In the genomic region with DNA sequence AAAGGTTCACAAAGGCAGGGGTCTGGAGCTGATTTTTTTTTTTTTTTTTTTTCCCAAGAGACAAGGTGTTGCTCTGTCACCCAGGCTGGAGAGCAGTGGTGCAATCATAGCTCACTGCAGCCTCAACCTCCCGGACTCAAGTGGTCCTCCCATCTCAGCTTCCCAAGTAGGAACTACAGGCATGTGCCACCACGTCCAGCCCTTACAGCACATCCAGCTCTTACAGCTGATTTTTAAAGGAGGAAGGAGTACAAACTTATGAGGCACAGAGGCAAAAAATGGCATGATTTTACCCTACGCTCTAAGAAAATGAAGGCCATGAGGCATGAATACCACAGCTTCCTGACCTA, we compare ENCODE assay signal across 1 cellular context.
TF ChIP-seq lines count a peak whose summit lies in the region.

No MANE protein-coding gene starts in this region.

TF ChIP-seq in HepG2, 621 proteins besides CTCF, POLR2A, EP300 and RAD21 (continued from another document):
- TF ChIP-seq JUNB (CRISPR knock-in tag; IDR thresholded peaks at IDR 0.05; ENCODE audit: borderline replicate concordance) (no peak), KLF15 (CRISPR knock-in tag; IDR thresholded peaks at IDR 0.05; ENCODE audit: borderline replicate concordance) (no peak)
- TF ChIP-seq, protein P1, sequence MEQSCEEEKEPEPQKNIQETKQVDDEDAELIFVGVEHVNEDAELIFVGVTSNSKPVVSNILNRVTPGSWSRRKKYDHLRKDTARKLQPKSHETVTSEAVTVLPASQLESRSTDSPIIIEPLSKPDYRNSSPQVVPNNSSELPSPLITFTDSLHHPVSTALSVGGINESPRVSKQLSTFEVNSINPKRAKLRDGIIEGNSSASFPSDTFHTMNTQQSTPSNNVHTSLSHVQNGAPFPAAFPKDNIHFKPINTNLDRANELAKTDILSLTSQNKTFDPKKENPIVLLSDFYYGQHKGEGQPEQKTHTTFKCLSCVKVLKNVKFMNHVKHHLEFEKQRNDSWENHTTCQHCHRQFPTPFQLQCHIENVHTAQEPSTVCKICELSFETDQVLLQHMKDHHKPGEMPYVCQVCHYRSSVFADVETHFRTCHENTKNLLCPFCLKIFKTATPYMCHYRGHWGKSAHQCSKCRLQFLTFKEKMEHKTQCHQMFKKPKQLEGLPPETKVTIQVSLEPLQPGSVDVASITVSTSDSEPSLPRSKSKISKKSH (CRISPR knock-in tag; IDR thresholded peaks at IDR 0.05; ENCODE audit: borderline replicate concordance), result no peak
- TF ChIP-seq, protein P2, sequence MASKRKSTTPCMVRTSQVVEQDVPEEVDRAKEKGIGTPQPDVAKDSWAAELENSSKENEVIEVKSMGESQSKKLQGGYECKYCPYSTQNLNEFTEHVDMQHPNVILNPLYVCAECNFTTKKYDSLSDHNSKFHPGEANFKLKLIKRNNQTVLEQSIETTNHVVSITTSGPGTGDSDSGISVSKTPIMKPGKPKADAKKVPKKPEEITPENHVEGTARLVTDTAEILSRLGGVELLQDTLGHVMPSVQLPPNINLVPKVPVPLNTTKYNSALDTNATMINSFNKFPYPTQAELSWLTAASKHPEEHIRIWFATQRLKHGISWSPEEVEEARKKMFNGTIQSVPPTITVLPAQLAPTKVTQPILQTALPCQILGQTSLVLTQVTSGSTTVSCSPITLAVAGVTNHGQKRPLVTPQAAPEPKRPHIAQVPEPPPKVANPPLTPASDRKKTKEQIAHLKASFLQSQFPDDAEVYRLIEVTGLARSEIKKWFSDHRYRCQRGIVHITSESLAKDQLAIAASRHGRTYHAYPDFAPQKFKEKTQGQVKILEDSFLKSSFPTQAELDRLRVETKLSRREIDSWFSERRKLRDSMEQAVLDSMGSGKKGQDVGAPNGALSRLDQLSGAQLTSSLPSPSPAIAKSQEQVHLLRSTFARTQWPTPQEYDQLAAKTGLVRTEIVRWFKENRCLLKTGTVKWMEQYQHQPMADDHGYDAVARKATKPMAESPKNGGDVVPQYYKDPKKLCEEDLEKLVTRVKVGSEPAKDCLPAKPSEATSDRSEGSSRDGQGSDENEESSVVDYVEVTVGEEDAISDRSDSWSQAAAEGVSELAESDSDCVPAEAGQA (IDR thresholded peaks at IDR 0.05; ENCODE audit: low read depth), result 0 out of 2 replicates have a peak, but pooled peaks have one; percentile 4
- TF ChIP-seq, protein P2 (CRISPR knock-in tag; IDR thresholded peaks at IDR 0.05; ENCODE audit: borderline replicate concordance), result no peak
TF ChIP-seq in HepG2: peak in this region for 7.
